9 cellular contexts compared by ENCODE assay signal in genomic region chr14:39988939-39989338, GRCh38.
DNase-seq lines count a peak whose midpoint lies in the region; ATAC-seq, FAIRE-seq and TF ChIP-seq lines count a peak whose summit lies in the region.
"Had no signal": no experiment of that assay in that cellular context is flagged by ENCODE, and none has a peak within 500 bp of the region (broad histone marks: within the 10 kb centered on the region; RNA-seq: fewer than 3 reads in every experiment).

No MANE protein-coding gene starts in this region.

- FAIRE-seq in A204.1 (lab: Jason Lieb, UNC) (peak; percentile 94), H54 (lab: Jason Lieb, UNC) (no peak)

- ATAC-seq in HG03175 (IDR thresholded peaks at IDR 0.05; ENCODE audit: unreplicated experiment): peak; percentile 62
- no peak for ATAC-seq in GM18868 (IDR thresholded peaks at IDR 0.05; ENCODE audit: unreplicated experiment)
- ATAC-seq in HG03095 (IDR thresholded peaks at IDR 0.05; ENCODE audit: unreplicated experiment): no peak

- H3K9ac ChIP-seq in colonic mucosa (ENCODE audit: low read depth in 2 of 2, low read length in 2 of 2): no peak overlapping the region
- H3K9ac ChIP-seq: parathyroid adenoma had no signal

- DNase-seq in NCI-H510A treated with DMSO at 0.1 percent for 48 hours (lab: John Stamatoyannopoulos, UW) (peak; percentile 81), colonic mucosa (no peak), renal cortical epithelial cell (ENCODE audit: low read depth) (peak; percentile 86), H54 (ENCODE audit: insufficient read length, low spot score) (no peak)

- TF ChIP-seq CTCF in colonic mucosa (IDR thresholded peaks at IDR 0.05): peak; percentile 23

- no peaks in the 10 kb centered on the region for H3K27me3 ChIP-seq in colonic mucosa

- no peak overlapping the region for H3K4me3 ChIP-seq in colonic mucosa

- intact Hi-C loops in colonic mucosa (cut with DNase I): no loop called here

- no peak overlapping the region for H3K27ac ChIP-seq in colonic mucosa
- H3K27ac ChIP-seq: parathyroid adenoma had no signal

- TF ChIP-seq POLR2A in H54 (IDR thresholded peaks at IDR 0.05; ENCODE audit: low read depth, low read length): no peak

- no peaks in the 10 kb centered on the region for H3K9me3 ChIP-seq in colonic mucosa

- H3K4me1 ChIP-seq in colonic mucosa: no peaks in the 10 kb centered on the region
- H3K4me1 ChIP-seq: parathyroid adenoma had no signal

- H3K36me3 ChIP-seq in colonic mucosa: no peaks in the 10 kb centered on the region

Comparison
In these comparisons a context has a peak if more than half of its experiments do, and no peak if none do; other contexts are left out.
1. DNase-seq: peak in NCI-H510A treated with DMSO at 0.1 percent for 48 hours (single experiment) and renal cortical epithelial cell (single experiment); none in colonic mucosa (single experiment) and H54 (single experiment).